ENCODE assay signal across 8 cellular contexts in genomic region chr14:77053046-77053841, GRCh38. TPM values are rescaled to one million over a fixed set of nuclear protein-coding genes. Genes with fewer than 3 reads are reported as not detected.
DNase-seq lines count a peak whose midpoint lies in the region; ATAC-seq and TF ChIP-seq lines count a peak whose summit lies in the region.

No MANE protein-coding gene starts in this region.

- ATAC-seq in GM21447 (IDR thresholded peaks at IDR 0.05; ENCODE audit: unreplicated experiment) = peak; percentile 78
- peak; percentile 80 to 97 (median 96) for ATAC-seq in natural killer cell
- ATAC-seq in HG03045 (IDR thresholded peaks at IDR 0.05; ENCODE audit: unreplicated experiment) = no peak

- intact Hi-C loops in natural killer cell (cut with micrococcal nuclease) = loop anchor here (1.0 to 2.0 kb wide), 3 partner anchors 38 to 181 kb away; no protein-coding TSS in a partner anchor

- no peak overlapping the region for H3K4me3 ChIP-seq in AG10803 (ENCODE audit: low read length)

- peak; percentile 75 for TF ChIP-seq CTCF in AG10803 (conservative IDR thresholded peaks at IDR 0.05; ENCODE audit: low read length)
- TF ChIP-seq CTCF in natural killer cell (IDR thresholded peaks at IDR 0.05) = peak; percentile 98

- no peaks in the 10 kb centered on the region for H3K36me3 Mint-ChIP-seq in natural killer cell
- H3K36me3 Mint-ChIP-seq in stimulated activated naive CD8-positive, alpha-beta T cell treated with anti-CD3 and anti-CD28 coated beads, Interleukin-15, Interleukin-2, amounts not matched to agents 100 ng/mL and 50 ng/mL, for 24 hours (ENCODE audit: low read depth) = no peaks in the 10 kb centered on the region

- H3K4me1 Mint-ChIP-seq in natural killer cell = peaks cover 6 to 7% of the 10 kb centered on the region in 2 donors
- peaks cover 20% of the 10 kb centered on the region for H3K4me1 Mint-ChIP-seq in stimulated activated naive CD8-positive, alpha-beta T cell treated with anti-CD3 and anti-CD28 coated beads, Interleukin-15, Interleukin-2, amounts not matched to agents 100 ng/mL and 50 ng/mL, for 24 hours (ENCODE audit: low read depth)

- DNase-seq in AG10803 (ENCODE audit: low read depth) = peak; percentile 70
- peak; percentile 74 for DNase-seq in NCI-H526 treated with DMSO at 0.1 percent for 48 hours (lab: John Stamatoyannopoulos, UW)
- peak; percentile 87 for DNase-seq in activated CD8-positive, alpha-beta memory T cell treated with anti-CD3 and anti-CD28 coated beads, Interleukin-2, amount 50 U/mL, for 4 hours
- DNase-seq in epithelial cell of prostate (ENCODE audit: low read depth, low spot score) = no peak
- peak; percentile 73 for DNase-seq in natural killer cell

- H3K27ac ChIP-seq in epithelial cell of prostate = peak overlapping the region; percentile 52

- H3K27me3 Mint-ChIP-seq in natural killer cell (ENCODE audit: low read depth in 2 of 2) = no peaks in the 10 kb centered on the region
- no peaks in the 10 kb centered on the region for H3K27me3 Mint-ChIP-seq in stimulated activated naive CD8-positive, alpha-beta T cell treated with anti-CD3 and anti-CD28 coated beads, Interleukin-15, Interleukin-2, amounts not matched to agents 100 ng/mL and 50 ng/mL, for 24 hours

- no peak overlapping the region for H3K4me3 Mint-ChIP-seq in natural killer cell
- H3K4me3 Mint-ChIP-seq in stimulated activated naive CD8-positive, alpha-beta T cell treated with anti-CD3 and anti-CD28 coated beads, Interleukin-15, Interleukin-2, amounts not matched to agents 100 ng/mL and 50 ng/mL, for 24 hours = no peak overlapping the region

- peak overlapping the region in 1 of 2 donors; percentile 78 for H3K27ac Mint-ChIP-seq in natural killer cell
- peak overlapping the region; percentile 76 for H3K27ac Mint-ChIP-seq in stimulated activated naive CD8-positive, alpha-beta T cell treated with anti-CD3 and anti-CD28 coated beads, Interleukin-15, Interleukin-2, amounts not matched to agents 100 ng/mL and 50 ng/mL, for 24 hours

- no peaks in the 10 kb centered on the region for H3K9me3 Mint-ChIP-seq in natural killer cell
- no peaks in the 10 kb centered on the region for H3K9me3 Mint-ChIP-seq in stimulated activated naive CD8-positive, alpha-beta T cell treated with anti-CD3 and anti-CD28 coated beads, Interleukin-15, Interleukin-2, amounts not matched to agents 100 ng/mL and 50 ng/mL, for 24 hours

RNA-seq across cellular contexts. Expression of gene IRF2BPL, which starts 24.7 kb away (rescaled TPM):
- total RNA-seq in natural killer cell = 10 to 100 TPM; 39.3 to 46.5 (median 46.3) TPM

RNA-seq across cellular contexts. Expression of gene CIPC, which starts 44.8 kb away (rescaled TPM):
- total RNA-seq in natural killer cell = 10 to 100 TPM in 1 of 3 donors, 1 to 10 TPM in 2; 7.1 to 10.0 (median 9.9) TPM
